ENCODE assay signal across 11 cellular contexts in genomic region chr7:151400626-151401315, GRCh38. TPM values are rescaled to one million over a fixed set of nuclear protein-coding genes. Genes with fewer than 3 reads are reported as not detected.
A peak's percentile ranks its signal among the peaks of the same experiment; 100 is the strongest.
DNase-seq lines count a peak whose midpoint lies in the region; ATAC-seq and TF ChIP-seq lines count a peak whose summit lies in the region.
"Had no signal": no experiment of that assay in that cellular context is flagged by ENCODE, and none has a peak within 500 bp of the region (broad histone marks: within the 10 kb centered on the region; RNA-seq: fewer than 3 reads in every experiment).

No MANE protein-coding gene starts in this region.

- H3K4me3 Mint-ChIP-seq in memory B cell, result peak overlapping the region; percentile 62
- H3K4me3 Mint-ChIP-seq: activated naive CD8-positive, alpha-beta T cell had no signal

- DNase-seq in memory B cell (ENCODE audit: low spot score in 2 of 2), result peak; percentile 65 to 78
- no peak for DNase-seq in posterior vena cava (ENCODE audit: low spot score)
- DNase-seq in AG08396 (ENCODE audit: low spot score), result no peak
- no peak for DNase-seq in HEK293T (ENCODE audit: extremely low spot score)
- no peak for DNase-seq in Ammon's horn (ENCODE audit: low spot score)
- DNase-seq: NCI-H1436 treated with DMSO at 0.1 percent for 48 hours, T1000 had no signal

- POLR2A ChIA-PET in HEK293T (lab: Yijun Ruan, JAX), result no interaction called here

- peaks cover 15% of the 10 kb centered on the region for H3K4me1 Mint-ChIP-seq in memory B cell

- H3K27ac Mint-ChIP-seq in memory B cell, result peak overlapping the region; percentile 99
- H3K27ac Mint-ChIP-seq: activated naive CD8-positive, alpha-beta T cell had no signal

- H3K36me3 Mint-ChIP-seq in memory B cell, result no peaks in the 10 kb centered on the region
- H3K36me3 Mint-ChIP-seq: activated naive CD8-positive, alpha-beta T cell had no signal

- intact Hi-C loops in posterior vena cava (cut with DNase I), result no loop called here

- peaks cover 5% of the 10 kb centered on the region for H3K9me3 Mint-ChIP-seq in memory B cell

- H3K27me3 Mint-ChIP-seq in memory B cell, result peaks cover 4% of the 10 kb centered on the region
- H3K27me3 Mint-ChIP-seq: activated naive CD8-positive, alpha-beta T cell had no signal

- ATAC-seq in GM18502 (IDR thresholded peaks at IDR 0.05; ENCODE audit: poor library complexity, unreplicated experiment) (peak; percentile 84), GM21529 (IDR thresholded peaks at IDR 0.05; ENCODE audit: unreplicated experiment) (peak; percentile 87), HG03457 (IDR thresholded peaks at IDR 0.05; ENCODE audit: unreplicated experiment) (peak; percentile 65), memory B cell (ENCODE audit: low read depth) (peak; percentile 93)

- CTCF ChIA-PET in HEK293T (lab: Yijun Ruan, JAX), result no interaction called here

TF ChIP-seq in HEK293T, 16 proteins besides CTCF, POLR2A, EP300 and RAD21:
- TF ChIP-seq CTBP1 (IDR thresholded peaks at IDR 0.05; ENCODE audit: borderline replicate concordance) (no peak), TARDBP (IDR thresholded peaks at IDR 0.05) (no peak), SP1 (IDR thresholded peaks at IDR 0.05) (no peak), L3MBTL2 (conservative IDR thresholded peaks at IDR 0.05) (no peak), ARNT (IDR thresholded peaks at IDR 0.05) (no peak), FOXK2 (IDR thresholded peaks at IDR 0.05) (no peak), BHLHE40 (IDR thresholded peaks at IDR 0.05; ENCODE audit: borderline replicate concordance) (no peak), SUZ12 (IDR thresholded peaks at IDR 0.05) (no peak), ZNF384 (IDR thresholded peaks at IDR 0.05) (no peak), FOXA1 (IDR thresholded peaks at IDR 0.05) (no peak), LEF1 (IDR thresholded peaks at IDR 0.05; ENCODE audit: borderline replicate concordance) (no peak), ELF4 (IDR thresholded peaks at IDR 0.05) (no peak)

RNA-seq across cellular contexts. Expression of gene WDR86, which starts 9.1 kb away (rescaled TPM):
- 1 to 10 TPM; 4.1 to 6.2 TPM for total RNA-seq in posterior vena cava

RNA-seq across cellular contexts. Expression of gene CRYGN, which starts 39.2 kb away (rescaled TPM):
- 1 to 10 TPM in 1 of 2 donors, under 1 TPM in 1; 0.42 to 1.1 TPM for total RNA-seq in posterior vena cava

RNA-seq across cellular contexts. Expression of gene NUB1, which starts 59.2 kb away (rescaled TPM):
- 10 to 100 TPM; 33.0 to 37.9 TPM for total RNA-seq in posterior vena cava

Comparison
In these comparisons a context has a peak if more than half of its experiments do, and no peak if none do; other contexts are left out.
1. DNase-seq: peak in memory B cell (2 of 2); none in posterior vena cava (single experiment), AG08396 (single experiment), HEK293T (single experiment) and Ammon's horn (single experiment).
2. Peak in every context shown above with its lines, with median percentiles within 50 percentile points of each other: ATAC-seq.